8 cellular contexts compared by ENCODE assay signal in genomic region chr1:156660752-156661112, GRCh38. TPM values are rescaled to one million over a fixed set of nuclear protein-coding genes. Genes with fewer than 3 reads are reported as not detected.
DNase-seq lines count a peak whose midpoint lies in the region; TF ChIP-seq lines count a peak whose summit lies in the region.

No MANE protein-coding gene starts in this region.

- TF ChIP-seq CTCF in GM12865 (IDR thresholded peaks at IDR 0.05; ENCODE audit: insufficient read depth, low read depth, low read length, missing control alignments) (no peak), PC-9 (conservative IDR thresholded peaks at IDR 0.05) (no peak), epithelial cell of proximal tubule (conservative IDR thresholded peaks at IDR 0.05; ENCODE audit: low read depth, low read length) (no peak), retinal pigment epithelial cell (conservative IDR thresholded peaks at IDR 0.05; ENCODE audit: low read depth, low read length) (no peak)

- CTCF ChIA-PET in PC-9 (lab: Charles Lee), result interaction anchor here (0.6 to 1.4 kb wide), 8 partner anchors 15 to 275 kb away, joined by 3 to 15 read pairs (median 7); no protein-coding TSS in a partner anchor
- CTCF ChIA-PET in HEK293T (lab: Yijun Ruan, JAX), result interaction anchor here (0.5 to 8.3 kb wide), 12 partner anchors 12 to 277 kb away, joined by 3 to 97 read pairs (median 7); partner anchors contain the start of genes HAPLN2 and NES

- DNase-seq in GM12865 (ENCODE audit: low read depth) (no peak), PC-9 (no peak), epithelial cell of proximal tubule (ENCODE audit: low read depth) (no peak), retinal pigment epithelial cell (ENCODE audit: low read depth) (no peak), HEK293T (ENCODE audit: extremely low spot score) (no peak), COLO829 (ENCODE audit: low spot score) (no peak), SHP77 (lab: John Stamatoyannopoulos, UW) (no peak)
- DNase-seq in stimulated activated CD4-positive, alpha-beta T cell treated with anti-CD3 and anti-CD28 coated beads, Interleukin-4, amount 100 ng/mL, for 1 hour, result no peak

- H3K9me3 ChIP-seq in PC-9 (ENCODE audit: insufficient read depth, low read depth), result no peaks in the 10 kb centered on the region

- H3K79me2 ChIP-seq in PC-9 (ENCODE audit: low read depth), result peaks cover 49% of the 10 kb centered on the region

- H3K4me2 ChIP-seq in PC-9, result peak overlapping the region; percentile 92

- no peaks in the 10 kb centered on the region for H3K9me2 ChIP-seq in PC-9 (ENCODE audit: insufficient read depth)

- peaks cover 26% of the 10 kb centered on the region for H3K4me1 ChIP-seq in PC-9 (replicated peaks; ENCODE audit: insufficient read depth)

- POLR2A ChIA-PET in PC-9 (lab: Charles Lee; ENCODE audit: unreplicated experiment), result interaction anchor here (0.5 to 1.1 kb wide), 8 partner anchors 16 to 377 kb away, joined by 3 to 33 read pairs (median 4); partner anchors contain the start of genes CRABP2, NES and TMEM79
- POLR2A ChIA-PET in HEK293T (lab: Yijun Ruan, JAX), result interaction anchor here (0.8 to 5.2 kb wide), 20 partner anchors 9 to 226 kb away, joined by 3 to 122 read pairs (median 4); partner anchors contain the start of genes HAPLN2, HDGF, ISG20L2 and METTL25B

- H3K36me3 ChIP-seq in PC-9 (ENCODE audit: low read depth), result peaks cover 16% of the 10 kb centered on the region

- intact Hi-C loops in PC-9 (cut with micrococcal nuclease; ENCODE audit: unreplicated experiment), result loop anchor here (1.0 kb wide), 5 partner anchors 18 to 65 kb away; no protein-coding TSS in a partner anchor

- no peaks in the 10 kb centered on the region for H3K27me3 ChIP-seq in PC-9 (ENCODE audit: insufficient read depth, low read depth)

- no peak overlapping the region for H2AFZ ChIP-seq in PC-9

- BruUV-seq in PC-9 (replicated peaks; lab: Mats Ljungman, UMichigan), result no TSS peak

- H4K20me1 ChIP-seq in PC-9 (ENCODE audit: insufficient read depth), result peaks cover 41% of the 10 kb centered on the region

- H3K4me3 ChIP-seq in GM12865 (ENCODE audit: low read depth, low read length) (peak overlapping the region; percentile 76), PC-9 (peak overlapping the region; percentile 73), epithelial cell of proximal tubule (ENCODE audit: low read depth, low read length) (peak overlapping the region; percentile 68), retinal pigment epithelial cell (ENCODE audit: low read length) (peak overlapping the region; percentile 45)

- H3F3A ChIP-seq in PC-9 (ENCODE audit: insufficient read depth, low read depth), result peaks cover 31% of the 10 kb centered on the region; the same call in 1 of the 2 replicates

- peak overlapping the region; percentile 86 for H3K27ac ChIP-seq in PC-9

TF ChIP-seq in HEK293T, 16 proteins besides CTCF, POLR2A, EP300 and RAD21:
- TF ChIP-seq CTBP1 (IDR thresholded peaks at IDR 0.05; ENCODE audit: borderline replicate concordance), result no peak

RNA-seq across cellular contexts. Expression of gene NES, which starts 16.5 kb away (rescaled TPM):
- total RNA-seq in PC-9 (2021) (6.8 and 7.0 TPM in 2 replicates), epithelial cell of proximal tubule (11.6 and 70.2 TPM in 2 replicates)

RNA-seq across cellular contexts. Expression of gene BCAN, which starts 18.8 kb away (rescaled TPM):
- total RNA-seq in PC-9 (2021) (not detected in 2 replicates), epithelial cell of proximal tubule (not detected in 2 replicates)

RNA-seq across cellular contexts. Expression of gene HAPLN2, which starts 41.5 kb away (rescaled TPM):
- 0.58 TPM in 1 of 2 replicates, not detected in the other for total RNA-seq in PC-9 (2021)
- not detected in 2 replicates for total RNA-seq in epithelial cell of proximal tubule

RNA-seq across cellular contexts. Expression of gene CRABP2, which starts 44.7 kb away (rescaled TPM):
- total RNA-seq in PC-9 (2021) (142 and 286 TPM in 2 replicates), epithelial cell of proximal tubule (12.2 and 77.1 TPM in 2 replicates)

RNA-seq across cellular contexts. Expression of gene GPATCH4, which starts 59.5 kb away (rescaled TPM):
- total RNA-seq in PC-9 (2021) (17.5 and 17.6 TPM in 2 replicates), epithelial cell of proximal tubule (15.9 and 22.9 TPM in 2 replicates)
